10 cellular contexts compared by ENCODE assay signal in the genomic region with DNA sequence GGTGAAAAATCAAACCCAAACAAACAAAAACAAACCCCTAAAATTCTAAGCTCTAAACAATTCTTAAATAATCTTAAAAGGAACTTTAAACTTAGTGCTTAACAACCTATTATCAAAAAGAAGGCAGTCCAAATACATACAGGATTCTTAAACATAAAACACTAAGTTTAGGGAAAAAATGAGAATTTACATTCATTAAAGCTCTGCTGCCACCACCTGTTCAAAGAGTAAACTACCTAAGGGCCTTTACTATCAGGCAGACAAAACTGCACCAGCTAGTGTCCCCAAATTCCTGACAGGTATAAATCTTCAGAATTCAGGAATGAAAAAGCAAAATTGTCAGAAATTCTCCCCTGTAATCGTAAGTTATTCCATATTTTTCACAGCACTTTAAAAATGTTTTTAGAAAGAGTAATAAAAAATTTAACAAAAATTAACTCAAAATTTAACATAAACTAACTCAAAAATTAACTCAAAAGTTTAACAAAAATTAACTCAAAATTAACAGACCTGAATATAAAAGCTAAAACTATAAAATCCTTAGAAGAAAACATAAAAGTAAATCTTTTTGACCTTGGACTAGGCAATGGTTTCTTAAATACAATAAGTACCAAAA. TPM values are rescaled to one million over a fixed set of nuclear protein-coding genes. Genes with fewer than 3 reads are reported as not detected.
DNase-seq lines count a peak whose midpoint lies in the region; ATAC-seq and TF ChIP-seq lines count a peak whose summit lies in the region.
"Had no signal": no experiment of that assay in that cellular context is flagged by ENCODE, and none has a peak within 500 bp of the region (broad histone marks: within the 10 kb centered on the region; RNA-seq: fewer than 3 reads in every experiment).

No MANE protein-coding gene starts in this region.

- ATAC-seq in CD4-positive, alpha-beta T cell (ENCODE audit: poor library complexity): peak; percentile 41
- peak; percentile 59 for ATAC-seq in GM21786 (IDR thresholded peaks at IDR 0.05; ENCODE audit: unreplicated experiment)
- peak; percentile 48; the same call in 1 of the 3 replicates for ATAC-seq in RWPE2 (ENCODE audit: low read depth)
- ATAC-seq in HG03095 (IDR thresholded peaks at IDR 0.05; ENCODE audit: unreplicated experiment): no peak

- H3K9me3 ChIP-seq in CD4-positive, alpha-beta T cell (ENCODE audit: control insufficient read depth, low read length): no peaks in the 10 kb centered on the region
- H3K9me3 ChIP-seq in RWPE2 (ENCODE audit: severe bottlenecking) (no peaks in the 10 kb centered on the region), testis (no peaks in the 10 kb centered on the region)
- H3K9me3 ChIP-seq: thoracic aorta had no signal

- H3K27ac ChIP-seq in CD4-positive, alpha-beta T cell (ENCODE audit: low read depth, low read length): no peak overlapping the region
- no peak overlapping the region for H3K27ac ChIP-seq in RWPE2 (ENCODE audit: poor library complexity, severe bottlenecking)
- no peak overlapping the region for H3K27ac ChIP-seq in testis
- H3K27ac ChIP-seq: thoracic aorta had no signal

- H3K27me3 Mint-ChIP-seq in CD4-positive, alpha-beta T cell: no peaks in the 10 kb centered on the region
- H3K27me3 Mint-ChIP-seq: IgD-negative memory B cell had no signal

- no peak overlapping the region for H3K4me3 Mint-ChIP-seq in CD4-positive, alpha-beta T cell
- H3K4me3 Mint-ChIP-seq: IgD-negative memory B cell had no signal

- intact Hi-C loops in CD4-positive, alpha-beta T cell (cut with DNase I, micrococcal nuclease): loop anchor here (1.0 kb wide), 2 partner anchors 103 to 104 kb away; no protein-coding TSS in a partner anchor
- intact Hi-C loops in testis (cut with DNase I; ENCODE audit: low total_unique reads): no loop called here

- H3K4me3 ChIP-seq in RWPE2 (ENCODE audit: severe bottlenecking): no peak overlapping the region
- no peak overlapping the region for H3K4me3 ChIP-seq in foreskin fibroblast (ENCODE audit: low read depth in 1 of 2, low read length in 2 of 2)
- H3K4me3 ChIP-seq in testis: no peak overlapping the region
- H3K4me3 ChIP-seq: thoracic aorta had no signal

- H3K9me3 Mint-ChIP-seq in CD4-positive, alpha-beta T cell: no peaks in the 10 kb centered on the region
- H3K9me3 Mint-ChIP-seq: IgD-negative memory B cell had no signal

- WGBS in testis, 2 donors: 75 to 80% methylated on average over 1 of the region's 1 CpG

- POLR2A ChIA-PET in CD4-positive, alpha-beta T cell (lab: Charles Lee): interaction anchor here (0.7 to 2.5 kb wide), 2 partner anchors 93 to 103 kb away, joined by 3 to 12 read pairs; no protein-coding TSS in a partner anchor

- H3K36me3 ChIP-seq in RWPE2 (ENCODE audit: low read depth) (peaks cover 26% of the 10 kb centered on the region), testis (ENCODE audit: low read depth, missing control alignments) (no peaks in the 10 kb centered on the region)
- H3K36me3 ChIP-seq: thoracic aorta had no signal

- H3K27me3 ChIP-seq in CD4-positive, alpha-beta T cell (ENCODE audit: control insufficient read depth, insufficient read depth, low read length): no peaks in the 10 kb centered on the region
- H3K27me3 ChIP-seq in RWPE2 (ENCODE audit: insufficient read depth, poor library complexity, severe bottlenecking): no peaks in the 10 kb centered on the region
- H3K27me3 ChIP-seq in testis: no peaks in the 10 kb centered on the region

- H3K4me1 ChIP-seq in RWPE2 (ENCODE audit: insufficient read depth, poor library complexity, severe bottlenecking): no peaks in the 10 kb centered on the region
- no peaks in the 10 kb centered on the region for H3K4me1 ChIP-seq in testis

- peaks cover 5% of the 10 kb centered on the region for H3K4me1 Mint-ChIP-seq in CD4-positive, alpha-beta T cell (ENCODE audit: low read depth)

- CTCF ChIA-PET in CD4-positive, alpha-beta T cell (lab: Charles Lee): interaction anchor here (2.6 kb wide), 1 partner anchor 103 kb away, joined by 17 read pairs; no protein-coding TSS in a partner anchor

- TF ChIP-seq CTCF in CD4-positive, alpha-beta T cell (IDR thresholded peaks at IDR 0.05): peak; percentile 71
- TF ChIP-seq CTCF in RWPE2 (IDR thresholded peaks at IDR 0.05; ENCODE audit: poor library complexity, severe bottlenecking) (peak; percentile 79), foreskin fibroblast (IDR thresholded peaks at IDR 0.05; ENCODE audit: low read depth, low read length) (peak; percentile 49), testis (IDR thresholded peaks at IDR 0.05) (peak in 2 of 3 experiments; percentile 42 to 50)

- peaks cover 30% of the 10 kb centered on the region for H3K36me3 Mint-ChIP-seq in CD4-positive, alpha-beta T cell (ENCODE audit: low read depth)

- TF ChIP-seq POLR2A in testis (IDR thresholded peaks at IDR 0.05): no peak

- DNase-seq in CD4-positive, alpha-beta T cell: no peak
- no peak for DNase-seq in RWPE2 (ENCODE audit: low spot score)
- peak in 1 of 2 donors; percentile 38 for DNase-seq in foreskin fibroblast
- DNase-seq in testis: peak; percentile 20
- no peak for DNase-seq in NCI-H226
- DNase-seq in activated CD8-positive, alpha-beta memory T cell treated with anti-CD3 and anti-CD28 coated beads, Interleukin-2, amount 50 U/mL, for 48 hours: no peak

- H3K27ac Mint-ChIP-seq in CD4-positive, alpha-beta T cell: no peak overlapping the region

RNA-seq across cellular contexts. Expression of gene PDZD8, which starts 55.1 kb away (rescaled TPM):
- total RNA-seq in CD4-positive, alpha-beta T cell: 10 to 100 TPM; 25.2 to 31.1 TPM
- 100 to 1,000 TPM in 1 of 2 donors, 10 to 100 TPM in 1; 49.6 to 120 TPM for total RNA-seq in testis
- 107 TPM for polyA plus RNA-seq in testis (ENCODE audit: insufficient read depth, low read depth, low replicate concordance)
